Comparison of ENCODE assay signal across 8 cellular contexts in the genomic region with DNA sequence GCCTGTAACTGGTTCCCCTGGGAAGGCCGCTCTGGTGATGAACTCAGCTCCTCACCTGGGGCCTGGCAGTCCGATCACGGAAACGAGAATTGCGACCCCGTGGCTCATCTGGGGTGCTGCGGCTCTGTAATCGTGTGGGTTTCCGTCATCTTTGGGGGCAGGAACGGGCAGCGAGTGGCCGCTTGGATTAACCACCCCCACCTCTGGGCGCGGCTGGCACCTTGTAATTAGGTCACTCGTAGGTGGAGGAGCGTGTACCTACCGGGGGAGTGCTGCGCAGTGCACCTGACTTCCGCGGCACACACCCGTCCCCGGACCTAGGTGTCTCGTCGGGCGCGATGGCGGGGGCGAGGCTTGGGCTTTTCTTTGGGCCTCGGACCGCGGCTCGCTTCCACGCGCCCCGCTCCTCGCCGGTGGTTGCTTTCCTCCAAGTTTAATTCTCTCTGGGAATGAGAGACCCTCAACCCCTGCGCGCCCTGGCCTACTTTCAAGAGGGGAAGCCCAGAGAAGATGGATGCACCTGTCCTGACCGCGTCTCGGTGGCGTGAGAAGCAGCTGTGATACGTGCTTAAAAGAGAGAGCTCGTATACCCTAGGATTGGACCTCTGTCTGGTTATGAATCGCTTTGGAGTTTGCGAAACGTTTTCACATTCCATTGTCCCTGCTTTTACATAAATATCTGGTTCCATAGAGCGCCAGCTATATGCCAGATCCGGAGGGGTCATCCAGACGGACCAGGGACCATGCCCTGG. TPM values are rescaled to one million over a fixed set of nuclear protein-coding genes. Genes with fewer than 3 reads are reported as not detected.
A peak's percentile ranks its signal among the peaks of the same experiment; 100 is the strongest.
DNase-seq lines count a peak whose midpoint lies in the region; ATAC-seq and TF ChIP-seq lines count a peak whose summit lies in the region.

No MANE protein-coding gene starts in this region.

- no peak for TF ChIP-seq CTCF in HFF-Myc (IDR thresholded peaks at IDR 0.05; ENCODE audit: low read depth, low read length, missing control alignments)
- TF ChIP-seq CTCF in OCI-LY1 (IDR thresholded peaks at IDR 0.05; ENCODE audit: low read length), result no peak
- no peak for TF ChIP-seq CTCF in brain microvascular endothelial cell (IDR thresholded peaks at IDR 0.05; ENCODE audit: low read depth, low read length, missing control alignments)

- no peaks in the 10 kb centered on the region for H3K9me2 ChIP-seq in OCI-LY1 (ENCODE audit: low read depth, low read length)

- intact Hi-C loops in left colon (cut with DNase I, micrococcal nuclease), result no loop called here

- H3K4me2 ChIP-seq in OCI-LY1 (ENCODE audit: low read length), result peak overlapping the region; percentile 83

- no peaks in the 10 kb centered on the region for H3F3A ChIP-seq in OCI-LY1 (ENCODE audit: insufficient read depth, low read length)

- peak overlapping the region; percentile 85 for H3K4me3 ChIP-seq in HFF-Myc (replicated peaks; ENCODE audit: low read depth, low read length)
- H3K4me3 ChIP-seq in OCI-LY1 (ENCODE audit: low read depth, low read length, poor library complexity, severe bottlenecking), result peak overlapping the region; percentile 98
- peak overlapping the region; percentile 92 for H3K4me3 ChIP-seq in brain microvascular endothelial cell (ENCODE audit: low read depth, low read length)
- peak overlapping the region; percentile 93 for H3K4me3 ChIP-seq in stomach smooth muscle (ENCODE audit: low read length in 2 of 2)

- ATAC-seq in GM18498 (IDR thresholded peaks at IDR 0.05; ENCODE audit: unreplicated experiment), result peak; percentile 14
- peak; percentile 82 for ATAC-seq in left colon

- H3K9ac ChIP-seq in OCI-LY1 (ENCODE audit: low read length), result peak overlapping the region; percentile 100
- H3K9ac ChIP-seq in stomach smooth muscle (ENCODE audit: low read length in 2 of 2), result peak overlapping the region; percentile 97 to 98

- no peaks in the 10 kb centered on the region for H3K9me3 ChIP-seq in OCI-LY1 (ENCODE audit: low read length)
- no peaks in the 10 kb centered on the region for H3K9me3 ChIP-seq in stomach smooth muscle (ENCODE audit: control insufficient read depth in 2 of 2, low read length in 2 of 2)

- H3K79me2 ChIP-seq in OCI-LY1 (ENCODE audit: insufficient read depth, low read length), result peaks cover 42% of the 10 kb centered on the region

- H3K27me3 ChIP-seq in OCI-LY1 (ENCODE audit: insufficient read depth, low read length) (no peaks in the 10 kb centered on the region), brain microvascular endothelial cell (replicated peaks) (no peaks in the 10 kb centered on the region), stomach smooth muscle (ENCODE audit: control insufficient read depth in 1 of 2, insufficient read depth in 2 of 2, low read length in 2 of 2) (no peaks in the 10 kb centered on the region)

- H2AFZ ChIP-seq in OCI-LY1 (ENCODE audit: low read length), result peak overlapping the region; percentile 19; the same call in 1 of the 2 replicates

- H3K36me3 ChIP-seq in OCI-LY1 (ENCODE audit: insufficient read depth, low read length) (peaks cover 27% of the 10 kb centered on the region), brain microvascular endothelial cell (replicated peaks) (peaks cover 3% of the 10 kb centered on the region), stomach smooth muscle (ENCODE audit: control insufficient read depth in 2 of 2, insufficient read depth in 2 of 2, low read length in 2 of 2) (no peaks in the 10 kb centered on the region)

- H3K27ac ChIP-seq in OCI-LY1 (ENCODE audit: low read depth, low read length, poor library complexity, severe bottlenecking) (peak overlapping the region; percentile 49), brain microvascular endothelial cell (peak overlapping the region; percentile 97), stomach smooth muscle (ENCODE audit: low read length) (peak overlapping the region; percentile 99)

- DNase-seq in HFF-Myc (ENCODE audit: extremely low read depth, low read depth), result no peak
- DNase-seq in brain microvascular endothelial cell, result no peak
- peak; percentile 90 to 92 for DNase-seq in left colon
- DNase-seq in superior temporal gyrus (ENCODE audit: extremely low spot score), result no peak
- DNase-seq in stimulated activated CD4-positive, alpha-beta T cell treated with anti-CD3 and anti-CD28 coated beads, Interleukin-15, amount 100 ng/mL, for 24 hours, result no peak

- in situ Hi-C loops in brain microvascular endothelial cell (cut with HindIII; ENCODE audit: low pct_ligation_motif_present, low sequenced_read_pairs), result no loop called here

- peaks cover 38% of the 10 kb centered on the region for H3K4me1 ChIP-seq in OCI-LY1 (ENCODE audit: insufficient read depth, low read length, severe bottlenecking)
- peaks cover 8% of the 10 kb centered on the region for H3K4me1 ChIP-seq in stomach smooth muscle (ENCODE audit: control insufficient read depth, insufficient read depth, low read length)

- no peaks in the 10 kb centered on the region for H4K20me1 ChIP-seq in OCI-LY1 (ENCODE audit: insufficient read depth, low read length)

RNA-seq across cellular contexts. Expression of gene PPP2CA, which starts 0.7 kb away (rescaled TPM):
- 100 to 1,000 TPM; 117 to 119 TPM for total RNA-seq in left colon

RNA-seq across cellular contexts. Expression of gene SKP1, which starts 49.9 kb away (rescaled TPM):
- total RNA-seq in left colon, result 100 to 1,000 TPM; 242 to 273 TPM

Comparison
In these comparisons a context has a peak if more than half of its experiments do, and no peak if none do; other contexts are left out.
1. DNase-seq: peak in left colon (2 of 2); none in HFF-Myc (single experiment), brain microvascular endothelial cell (single experiment), superior temporal gyrus (single experiment) and stimulated activated CD4-positive, alpha-beta T cell treated with anti-CD3 and anti-CD28 coated beads, Interleukin-15, amount 100 ng/mL, for 24 hours (single experiment).
2. H3K27ac ChIP-seq: peak in every context shown above with its lines; median percentile 99 in stomach smooth muscle; 97 in brain microvascular endothelial cell; 49 in OCI-LY1.
3. Peak in every context shown above with its lines, with median percentiles within 50 percentile points of each other: H3K4me3 ChIP-seq.